In genomic region chr2:1837022-1837421, GRCh38 we compare ENCODE assay signal across 20 cellular contexts.
A peak's percentile ranks its signal among the peaks of the same experiment; 100 is the strongest.
DNase-seq lines count a peak whose midpoint lies in the region; ATAC-seq and TF ChIP-seq lines count a peak whose summit lies in the region.
"Had no signal": no experiment of that assay in that cellular context is flagged by ENCODE, and none has a peak within 500 bp of the region (broad histone marks: within the 10 kb centered on the region; RNA-seq: fewer than 3 reads in every experiment).

No MANE protein-coding gene starts in this region.

- no peaks in the 10 kb centered on the region for H3K4me1 Mint-ChIP-seq in natural killer cell
- H3K4me1 Mint-ChIP-seq: mesothelial cell of epicardium had no signal

- no peak overlapping the region for H3K4me3 Mint-ChIP-seq in natural killer cell
- H3K4me3 Mint-ChIP-seq: mesothelial cell of epicardium had no signal

- peaks cover 0 to 6% of the 10 kb centered on the region in 2 donors for H3K27me3 Mint-ChIP-seq in natural killer cell (ENCODE audit: low read depth in 2 of 2)

- intact Hi-C loops in Panc1 (cut with micrococcal nuclease; ENCODE audit: unreplicated experiment), result no loop called here
- intact Hi-C loops in natural killer cell (cut with micrococcal nuclease), result no loop called here

- in situ Hi-C loops in Panc1 (cut with HindIII; ENCODE audit: low pct_unique_long_range_greater_than_20kb, low sequenced_read_pairs), result no loop called here

- H3K27ac Mint-ChIP-seq in natural killer cell, result no peak overlapping the region
- H3K27ac Mint-ChIP-seq: mesothelial cell of epicardium had no signal

- no peaks in the 10 kb centered on the region for H3K36me3 Mint-ChIP-seq in natural killer cell
- H3K36me3 Mint-ChIP-seq: mesothelial cell of epicardium had no signal

- TF ChIP-seq POLR2A in erythroblast (IDR thresholded peaks at IDR 0.05; ENCODE audit: low read length), result no peak

- DNase-seq in HEK293T (ENCODE audit: extremely low spot score) (peak; percentile 28), Panc1 (ENCODE audit: low read depth, low spot score) (no peak), lung (ENCODE audit: low spot score) (no peak), NCI-H2171 treated with DMSO at 0.1 percent for 48 hours (lab: John Stamatoyannopoulos, UW) (no peak), natural killer cell (no peak), erythroblast (lab: John Stamatoyannopoulos, UW) (no peak)
- DNase-seq: activated gamma-delta T cell, AML-193, Calu3, cortex of kidney, GDM1, GOT3, kidney, OCI-M1, substantia nigra, T-helper 9 cell had no signal

- no peak for TF ChIP-seq CTCF in C4-2B (conservative IDR thresholded peaks at IDR 0.05)
- TF ChIP-seq CTCF in Panc1 (IDR thresholded peaks at IDR 0.05), result no peak
- TF ChIP-seq CTCF in lung (IDR thresholded peaks at IDR 0.05; ENCODE audit: control extremely low read depth, extremely low read depth), result no peak
- no peak for TF ChIP-seq CTCF in natural killer cell (IDR thresholded peaks at IDR 0.05)

- no TSS peak for BruUV-seq in Panc1 (replicated peaks; lab: Mats Ljungman, UMichigan)

- H3K27me3 ChIP-seq in Panc1 (ENCODE audit: control insufficient read depth, insufficient read depth, low read length) (no peaks in the 10 kb centered on the region), lung (ENCODE audit: control insufficient read depth, insufficient read depth) (no peaks in the 10 kb centered on the region)

- H3K4me1 ChIP-seq in Panc1 (ENCODE audit: control insufficient read depth, insufficient read depth, low read length) (peaks cover 5% of the 10 kb centered on the region; the same call in 1 of the 2 replicates), lung (ENCODE audit: control insufficient read depth in 2 of 2, insufficient read depth in 2 of 2, low read length in 2 of 2) (no peaks in the 10 kb centered on the region)

- H3K27ac ChIP-seq in C4-2B (0 out of 2 replicates have a peak overlapping the region, but pooled peaks have one; percentile 1), Panc1 (ENCODE audit: low read length) (no peak overlapping the region), lung (ENCODE audit: low read depth in 1 of 2, low read length in 1 of 2) (no peak overlapping the region)
- H3K27ac ChIP-seq: SK-N-MC had no signal

- no peaks in the 10 kb centered on the region for H3K9me3 Mint-ChIP-seq in natural killer cell

- CTCF ChIA-PET in HEK293T (lab: Yijun Ruan, JAX), result no interaction called here
- CTCF ChIA-PET in Panc1 (lab: Charles Lee), result interaction anchor here (0.6 kb wide), 1 partner anchor 13 kb away, joined by 4 read pairs; no protein-coding TSS in a partner anchor

- WGBS in lung, 2 donors, result 53 to 64% methylated on average over 8 of the region's 8 CpGs

- POLR2A ChIA-PET in HEK293T (lab: Yijun Ruan, JAX) (no interaction called here), Panc1 (lab: Charles Lee) (no interaction called here)

- no peaks in the 10 kb centered on the region for H3K9me3 ChIP-seq in Panc1 (ENCODE audit: control insufficient read depth, insufficient read depth, low read depth, low read length)
- no peaks in the 10 kb centered on the region for H3K9me3 ChIP-seq in lung (ENCODE audit: control insufficient read depth in 2 of 2, insufficient read depth in 1 of 2, low read length in 1 of 2)

- H3K36me3 ChIP-seq in Panc1 (ENCODE audit: control insufficient read depth, insufficient read depth, low read length) (no peaks in the 10 kb centered on the region), lung (ENCODE audit: control insufficient read depth in 2 of 2, insufficient read depth in 2 of 2, low read length in 2 of 2) (no peaks in the 10 kb centered on the region)

- ATAC-seq in Panc1 (peak; percentile 64), lung (ENCODE audit: insufficient read depth, low FRiP score) (peak; percentile 40), natural killer cell (no peak), HG03175 (IDR thresholded peaks at IDR 0.05; ENCODE audit: unreplicated experiment) (no peak)

- H3K4me3 ChIP-seq in Panc1 (ENCODE audit: low read depth in 2 of 2, low read length in 2 of 2), result no peak overlapping the region
- H3K4me3 ChIP-seq in lung, result no peak overlapping the region
- H3K4me3 ChIP-seq: SK-N-MC had no signal

TF ChIP-seq in HEK293T, 16 proteins besides CTCF, POLR2A, EP300 and RAD21:
- TF ChIP-seq LEF1 (IDR thresholded peaks at IDR 0.05; ENCODE audit: borderline replicate concordance), result no peak
- TF ChIP-seq L3MBTL2 (conservative IDR thresholded peaks at IDR 0.05), result no peak
- no peak for TF ChIP-seq CTBP1 (IDR thresholded peaks at IDR 0.05; ENCODE audit: borderline replicate concordance)
- TF ChIP-seq HDGF (IDR thresholded peaks at IDR 0.05; ENCODE audit: borderline replicate concordance), result no peak

Comparison
In these comparisons a context has a peak if more than half of its experiments do, and no peak if none do; other contexts are left out.
1. ATAC-seq: peak in Panc1 (single experiment) and lung (single experiment); none in natural killer cell (0 of 3) and HG03175 (single experiment).